In the genomic region with DNA sequence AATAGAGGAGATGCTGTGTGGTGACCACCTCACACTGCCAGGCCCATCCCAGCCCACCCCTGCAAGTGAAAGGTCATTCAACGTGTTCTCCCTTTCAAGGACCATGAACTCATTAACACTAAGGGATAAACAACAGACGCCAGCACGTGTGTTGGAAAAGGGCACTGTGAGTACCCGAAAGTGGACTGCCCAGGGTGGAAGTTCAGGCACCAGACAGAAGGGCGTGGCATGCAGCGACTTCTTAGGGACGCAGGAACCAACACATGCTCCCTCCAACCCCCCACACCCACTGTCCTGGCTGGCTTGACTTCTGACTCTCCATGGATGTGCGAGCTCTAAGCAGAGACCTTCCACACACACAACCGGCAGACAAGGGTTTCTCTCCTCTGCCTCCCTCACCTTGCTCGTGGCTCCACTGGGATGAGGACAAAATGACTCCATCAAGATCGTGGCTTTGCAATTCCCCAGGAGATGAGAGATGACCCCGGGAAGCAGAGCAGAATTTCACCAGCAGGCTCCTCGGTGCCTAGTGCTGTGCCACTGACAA, we compare ENCODE assay signal across 20 cellular contexts. TPM values are rescaled to one million over a fixed set of nuclear protein-coding genes. Genes with fewer than 3 reads are reported as not detected.
"Had no signal": no experiment of that assay in that cellular context is flagged by ENCODE, and none has a peak within 500 bp of the region (broad histone marks: within the 10 kb centered on the region; RNA-seq: fewer than 3 reads in every experiment).

No MANE protein-coding gene starts in this region.

- H2AFZ ChIP-seq: neural progenitor cell had no signal

- H3K27ac ChIP-seq: colonic mucosa, heart left ventricle, neural progenitor cell, pancreas, spleen, testis, tibial nerve had no signal

- FAIRE-seq: pancreas had no signal

- H3K36me3 ChIP-seq: colonic mucosa, neural progenitor cell had no signal

- H3K27me3 ChIP-seq: heart left ventricle, neural progenitor cell, pancreas, testis, tibial nerve had no signal

- H3K4me3 ChIP-seq: colonic mucosa, heart left ventricle, neural progenitor cell, pancreas, spleen, testis, tibial nerve had no signal

- H3K4me1 ChIP-seq: colonic mucosa, testis had no signal

- H3K4me2 ChIP-seq: neural progenitor cell had no signal

- H3K9me3 ChIP-seq: colonic mucosa, heart left ventricle, pancreas, spleen, testis, tibial nerve had no signal

- H3K9ac ChIP-seq: neural progenitor cell had no signal

- ATAC-seq: natural killer cell; pancreas; stimulated activated memory B cell treated with anti-CD40 and anti-IgM and Interleukin-4, amounts not matched to agents 10 μg/mL and 1 μg/mL and 100 μg/mL, for 72 hours; stimulated activated naive CD8-positive, alpha-beta T cell treated with anti-CD3 and anti-CD28 coated beads, Interleukin-15, amount 100 ng/mL, for 72 hours had no signal

- DNase-seq: colonic mucosa; dermis blood vessel endothelial cell; foreskin melanocyte; heart left ventricle; hippocampal formation; mammary epithelial cell; natural killer cell; nucleus accumbens; pancreas; right cardiac atrium; stimulated activated CD4-positive, alpha-beta T cell treated with anti-CD3 and anti-CD28 coated beads, Interleukin-15, amount 100 ng/mL, for 24 hours; stimulated activated CD4-positive, alpha-beta T cell treated with anti-CD3 and anti-CD28 coated beads, Interleukin-1b, Interleukin-23, amount 100 ng/mL, for 48 hours; stimulated activated CD4-positive, alpha-beta T cell treated with anti-CD3 and anti-CD28 coated beads, Interleukin-4, amount 100 ng/mL, for 24 hours; stimulated activated naive CD8-positive, alpha-beta T cell treated with anti-CD3 and anti-CD28 coated beads, Interleukin-15, amount 100 ng/mL, for 72 hours; testis had no signal

RNA-seq across cellular contexts. Expression of a gene that starts 47.6 kb away (rescaled TPM):
- total RNA-seq: dermis blood vessel endothelial cell, kidney epithelial cell had no signal
- polyA plus RNA-seq: mammary epithelial cell had no signal
